28 cellular contexts compared by ENCODE assay signal in the genomic region with DNA sequence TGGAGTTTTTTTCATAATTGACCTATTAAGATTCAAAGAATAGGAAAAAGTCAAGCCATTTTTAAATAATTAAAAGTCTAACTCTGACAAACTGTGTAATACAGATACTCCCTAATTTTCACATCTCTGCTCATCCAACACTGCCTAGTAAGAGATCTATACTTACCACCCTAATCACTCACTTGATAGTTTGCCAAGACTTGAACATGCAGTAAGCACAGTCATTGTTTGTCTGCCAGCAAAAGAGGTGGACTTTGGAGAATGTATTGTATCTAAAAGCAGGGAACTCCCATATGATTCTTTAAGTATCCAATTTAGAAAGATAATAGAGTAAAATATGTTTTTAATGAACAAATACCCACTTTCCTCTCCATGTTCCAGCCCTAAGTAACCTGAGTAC. TPM values are rescaled to one million over a fixed set of nuclear protein-coding genes. Genes with fewer than 3 reads are reported as not detected.
DNase-seq lines count a peak whose midpoint lies in the region; ATAC-seq, FAIRE-seq and TF ChIP-seq lines count a peak whose summit lies in the region.
"Had no signal": no experiment of that assay in that cellular context is flagged by ENCODE, and none has a peak within 500 bp of the region (broad histone marks: within the 10 kb centered on the region; RNA-seq: fewer than 3 reads in every experiment).

No MANE protein-coding gene starts in this region.

- H3K27ac ChIP-seq in brain microvascular endothelial cell (no peak overlapping the region), HepG2 (ENCODE audit: extremely low read length, insufficient read depth, low read length) (no peak overlapping the region)
- H3K27ac ChIP-seq in CD8-positive, alpha-beta T cell (ENCODE audit: low read depth, low read length) = no peak overlapping the region
- H3K27ac ChIP-seq: KMS-11, right atrium auricular region had no signal

- intact Hi-C loops in activated CD8-positive, alpha-beta T cell treated with anti-CD3 and anti-CD28 coated beads for 36 hours (cut with micrococcal nuclease) = no loop called here
- intact Hi-C loops in HepG2 (cut with micrococcal nuclease; ENCODE audit: unreplicated experiment) = no loop called here
- intact Hi-C loops in CD8-positive, alpha-beta T cell (cut with DNase I, micrococcal nuclease) = no loop called here

- peaks cover 24% of the 10 kb centered on the region for H3K36me3 Mint-ChIP-seq in activated CD8-positive, alpha-beta T cell treated with anti-CD3 and anti-CD28 coated beads for 36 hours (ENCODE audit: low read depth)
- peaks cover 51% of the 10 kb centered on the region for H3K36me3 Mint-ChIP-seq in activated CD8-positive, alpha-beta T cell treated with anti-CD3 and anti-CD28 coated beads, Interleukin-2, amount 10 ng/mL, durations not matched to agents 7 days and 5 days (ENCODE audit: low read depth)
- peaks cover 81% of the 10 kb centered on the region for H3K36me3 Mint-ChIP-seq in CD8-positive, alpha-beta T cell

- no peaks in the 10 kb centered on the region for H3K79me2 ChIP-seq in HepG2 (ENCODE audit: insufficient read depth, low read length)

- H3K4me1 ChIP-seq in HepG2 (ENCODE audit: insufficient read depth, low read length) = no peaks in the 10 kb centered on the region
- H3K4me1 ChIP-seq in CD8-positive, alpha-beta T cell (ENCODE audit: insufficient read depth, low read length) = no peaks in the 10 kb centered on the region
- H3K4me1 ChIP-seq: right atrium auricular region had no signal

- no peaks in the 10 kb centered on the region for H3K9me3 Mint-ChIP-seq in activated CD8-positive, alpha-beta T cell treated with anti-CD3 and anti-CD28 coated beads for 36 hours
- no peaks in the 10 kb centered on the region for H3K9me3 Mint-ChIP-seq in activated CD8-positive, alpha-beta T cell treated with anti-CD3 and anti-CD28 coated beads, Interleukin-2, amount 10 ng/mL, durations not matched to agents 7 days and 5 days (ENCODE audit: insufficient read depth)
- no peaks in the 10 kb centered on the region for H3K9me3 Mint-ChIP-seq in CD8-positive, alpha-beta T cell
- H3K9me3 Mint-ChIP-seq: activated CD4-positive, alpha-beta memory T cell treated with anti-CD3 and anti-CD28 coated beads, Interleukin-2, amount 10 ng/mL, durations not matched to agents 7 days and 5 days; activated naive CD4-positive, alpha-beta T cell treated with anti-CD3 and anti-CD28 coated beads for 36 hours; WTC11 had no signal

- no peak overlapping the region for H3K9ac ChIP-seq in HepG2 (ENCODE audit: insufficient read depth, low read depth, low read length)
- H3K9ac ChIP-seq: KMS-11 had no signal

- in situ Hi-C loops in brain microvascular endothelial cell (cut with HindIII; ENCODE audit: low pct_ligation_motif_present, low sequenced_read_pairs) (no loop called here), HepG2 (cut with HindIII; ENCODE audit: extremely low pct_ligation_motif_present, low pct_unique_long_range_greater_than_20kb) (no loop called here)

- TF ChIP-seq CTCF in activated CD8-positive, alpha-beta T cell treated with anti-CD3 and anti-CD28 coated beads for 36 hours (IDR thresholded peaks at IDR 0.05) = no peak
- no peak for TF ChIP-seq CTCF in brain microvascular endothelial cell (IDR thresholded peaks at IDR 0.05; ENCODE audit: low read depth, low read length, missing control alignments)
- no peak for TF ChIP-seq CTCF in HepG2 (CRISPR knock-in tag; IDR thresholded peaks at IDR 0.05)
- TF ChIP-seq CTCF in CD8-positive, alpha-beta T cell (IDR thresholded peaks at IDR 0.05) = no peak

- no peak for ATAC-seq in activated CD8-positive, alpha-beta T cell treated with anti-CD3 and anti-CD28 coated beads for 36 hours
- no peak for ATAC-seq in activated CD8-positive, alpha-beta T cell treated with anti-CD3 and anti-CD28 coated beads, Interleukin-2, amount 10 ng/mL, durations not matched to agents 7 days and 5 days
- ATAC-seq in HepG2 = no peak
- no peak for ATAC-seq in CD8-positive, alpha-beta T cell
- ATAC-seq: WTC11 had no signal

- no peak for FAIRE-seq in HepG2 (lab: Jason Lieb, UNC)

- H3K4me1 Mint-ChIP-seq in activated CD8-positive, alpha-beta T cell treated with anti-CD3 and anti-CD28 coated beads for 36 hours (ENCODE audit: low read depth) = no peaks in the 10 kb centered on the region
- H3K4me1 Mint-ChIP-seq in activated CD8-positive, alpha-beta T cell treated with anti-CD3 and anti-CD28 coated beads, Interleukin-2, amount 10 ng/mL, durations not matched to agents 7 days and 5 days (ENCODE audit: low read depth) = no peaks in the 10 kb centered on the region
- H3K4me1 Mint-ChIP-seq in CD8-positive, alpha-beta T cell (ENCODE audit: low read depth) = peaks cover 3% of the 10 kb centered on the region
- H3K4me1 Mint-ChIP-seq: activated CD4-positive, alpha-beta memory T cell treated with anti-CD3 and anti-CD28 coated beads, Interleukin-2, amount 10 ng/mL, durations not matched to agents 7 days and 5 days; WTC11 had no signal

- BruUV-seq in HepG2 (replicated peaks; lab: Mats Ljungman, UMichigan) = no TSS peak

- POLR2A ChIA-PET in activated CD8-positive, alpha-beta T cell treated with anti-CD3 and anti-CD28 coated beads for 36 hours (lab: Charles Lee) = no interaction called here
- POLR2A ChIA-PET in activated CD8-positive, alpha-beta T cell treated with anti-CD3 and anti-CD28 coated beads, Interleukin-2, amount 10 ng/mL, durations not matched to agents 7 days and 5 days (lab: Charles Lee) = no interaction called here
- POLR2A ChIA-PET in HepG2 (lab: Yijun Ruan, JAX) = no interaction called here
- POLR2A ChIA-PET in CD8-positive, alpha-beta T cell (lab: Charles Lee) = no interaction called here

- no peaks in the 10 kb centered on the region for H4K20me1 ChIP-seq in HepG2 (ENCODE audit: insufficient read depth, low read length)

- H3K27me3 ChIP-seq in brain microvascular endothelial cell (replicated peaks) (no peaks in the 10 kb centered on the region), HepG2 (ENCODE audit: control insufficient read depth in 1 of 2, insufficient read depth in 2 of 2, low read length in 2 of 2) (no peaks in the 10 kb centered on the region)
- H3K27me3 ChIP-seq in CD8-positive, alpha-beta T cell (ENCODE audit: insufficient read depth, low read length) = no peaks in the 10 kb centered on the region
- H3K27me3 ChIP-seq: right atrium auricular region had no signal

- H3K4me3 ChIP-seq in brain microvascular endothelial cell (ENCODE audit: low read depth, low read length) (no peak overlapping the region), HepG2 (replicated peaks in 1 of 3; ENCODE audit: insufficient read depth in 1 of 3, low read depth in 2 of 3, low read length in 3 of 3) (no peak overlapping the region)
- H3K4me3 ChIP-seq in CD8-positive, alpha-beta T cell (ENCODE audit: low read depth, low read length) = no peak overlapping the region
- H3K4me3 ChIP-seq: right atrium auricular region had no signal

- H3K27ac Mint-ChIP-seq in activated CD8-positive, alpha-beta T cell treated with anti-CD3 and anti-CD28 coated beads for 36 hours = peak overlapping the region; percentile 45
- no peak overlapping the region for H3K27ac Mint-ChIP-seq in activated CD8-positive, alpha-beta T cell treated with anti-CD3 and anti-CD28 coated beads, Interleukin-2, amount 10 ng/mL, durations not matched to agents 7 days and 5 days
- no peak overlapping the region for H3K27ac Mint-ChIP-seq in CD8-positive, alpha-beta T cell
- H3K27ac Mint-ChIP-seq: activated CD4-positive, alpha-beta memory T cell treated with anti-CD3 and anti-CD28 coated beads, Interleukin-2, amount 10 ng/mL, durations not matched to agents 7 days and 5 days; activated naive CD4-positive, alpha-beta T cell treated with anti-CD3 and anti-CD28 coated beads for 36 hours; WTC11 had no signal

- H3K27me3 Mint-ChIP-seq in activated CD8-positive, alpha-beta T cell treated with anti-CD3 and anti-CD28 coated beads for 36 hours = no peaks in the 10 kb centered on the region
- no peaks in the 10 kb centered on the region for H3K27me3 Mint-ChIP-seq in activated CD8-positive, alpha-beta T cell treated with anti-CD3 and anti-CD28 coated beads, Interleukin-2, amount 10 ng/mL, durations not matched to agents 7 days and 5 days (ENCODE audit: low read depth)
- no peaks in the 10 kb centered on the region for H3K27me3 Mint-ChIP-seq in CD8-positive, alpha-beta T cell (ENCODE audit: low read depth)
- H3K27me3 Mint-ChIP-seq: activated CD4-positive, alpha-beta memory T cell treated with anti-CD3 and anti-CD28 coated beads, Interleukin-2, amount 10 ng/mL, durations not matched to agents 7 days and 5 days had no signal

- no peaks in the 10 kb centered on the region for H3K9me3 ChIP-seq in HepG2 (ENCODE audit: low read length)
- no peaks in the 10 kb centered on the region for H3K9me3 ChIP-seq in CD8-positive, alpha-beta T cell (ENCODE audit: low read length)
- H3K9me3 ChIP-seq: right atrium auricular region had no signal

- H3K4me2 ChIP-seq in HepG2 (ENCODE audit: low read depth, low read length) = no peak overlapping the region
- H3K4me2 ChIP-seq: KMS-11 had no signal

- no peak for TF ChIP-seq RAD21 in HepG2 (CRISPR knock-in tag; IDR thresholded peaks at IDR 0.05)

- CTCF ChIA-PET in activated CD8-positive, alpha-beta T cell treated with anti-CD3 and anti-CD28 coated beads for 36 hours (lab: Charles Lee) = no interaction called here
- CTCF ChIA-PET in activated CD8-positive, alpha-beta T cell treated with anti-CD3 and anti-CD28 coated beads, Interleukin-2, amount 10 ng/mL, durations not matched to agents 7 days and 5 days (lab: Charles Lee) = interaction anchor here (1.4 kb wide), 1 partner anchor 15 kb away, joined by 3 read pairs; no protein-coding TSS in a partner anchor
- CTCF ChIA-PET in HepG2 (lab: Yijun Ruan, JAX; ENCODE audit: low intra/inter-chr PET ratio, low total read pairs) = no interaction called here
- CTCF ChIA-PET in CD8-positive, alpha-beta T cell (lab: Charles Lee) = no interaction called here

- no peak for DNase-seq in activated CD8-positive, alpha-beta T cell treated with anti-CD3 and anti-CD28 coated beads for 36 hours
- no peak for DNase-seq in activated CD8-positive, alpha-beta T cell treated with anti-CD3 and anti-CD28 coated beads, Interleukin-2, amount 10 ng/mL, durations not matched to agents 7 days and 5 days
- DNase-seq in NCI-H2227 treated with DMSO at 0.1 percent for 48 hours (lab: John Stamatoyannopoulos, UW) (peak; percentile 15), brain microvascular endothelial cell (peak; percentile 39), HepG2 (ENCODE audit: low spot score) (no peak), AG08396 (ENCODE audit: low spot score) (no peak), NAMALWA (ENCODE audit: low spot score) (no peak)
- no peak for DNase-seq in CD8-positive, alpha-beta T cell
- DNase-seq: activated CD4-positive, alpha-beta memory T cell treated with anti-CD3 and anti-CD28 coated beads, Interleukin-2, amount 10 ng/mL, durations not matched to agents 7 days and 5 days; activated naive CD4-positive, alpha-beta T cell treated with anti-CD3 and anti-CD28 coated beads for 36 hours; activated T-cell treated with anti-CD3 and anti-CD28 coated beads, Interleukin-2, amount 50 U/mL, for 1 hour; cortex of kidney; foreskin melanocyte; H7; hypothalamus; islet precursor cell; NCI-H1092 treated with DMSO at 0.1 percent for 48 hours; NCI-H2171; NCI-H774; OCI-M1; substantia nigra had no signal

- H3K36me3 ChIP-seq in brain microvascular endothelial cell (replicated peaks) (peaks cover 43% of the 10 kb centered on the region), HepG2 (replicated peaks in 1 of 2; ENCODE audit: control insufficient read depth in 1 of 2, insufficient read depth in 2 of 2, low read length in 2 of 2) (peaks cover 5 to 50% of the 10 kb centered on the region in 2 experiments)
- H3K36me3 ChIP-seq in CD8-positive, alpha-beta T cell (ENCODE audit: insufficient read depth, low read length) = peaks cover 65% of the 10 kb centered on the region

- TF ChIP-seq EP300 in HepG2 (IDR thresholded peaks at IDR 0.05; ENCODE audit: low read depth in 2 of 2, low read length in 2 of 2) (no peak), HepG2 (CRISPR knock-in tag; IDR thresholded peaks at IDR 0.05; ENCODE audit: borderline replicate concordance) (no peak)

- no peak for TF ChIP-seq POLR2A in HepG2 (IDR thresholded peaks at IDR 0.05; ENCODE audit: insufficient read depth in 1 of 2, low read depth in 2 of 2, low read length in 2 of 2)

- no peak overlapping the region for H3K4me3 Mint-ChIP-seq in activated CD8-positive, alpha-beta T cell treated with anti-CD3 and anti-CD28 coated beads for 36 hours
- H3K4me3 Mint-ChIP-seq in activated CD8-positive, alpha-beta T cell treated with anti-CD3 and anti-CD28 coated beads, Interleukin-2, amount 10 ng/mL, durations not matched to agents 7 days and 5 days = no peak overlapping the region
- no peak overlapping the region for H3K4me3 Mint-ChIP-seq in CD8-positive, alpha-beta T cell
- H3K4me3 Mint-ChIP-seq: activated CD4-positive, alpha-beta memory T cell treated with anti-CD3 and anti-CD28 coated beads, Interleukin-2, amount 10 ng/mL, durations not matched to agents 7 days and 5 days; activated naive CD4-positive, alpha-beta T cell treated with anti-CD3 and anti-CD28 coated beads for 36 hours; WTC11 had no signal

- no peak overlapping the region for H2AFZ ChIP-seq in HepG2 (ENCODE audit: low read length)

RNA-seq across cellular contexts. Expression of gene TMEM59, which starts 15.5 kb away (rescaled TPM):
- total RNA-seq in activated CD8-positive, alpha-beta T cell treated with anti-CD3 and anti-CD28 coated beads for 36 hours = 100 to 1,000 TPM in 1 of 2 experiments, 10 to 100 TPM in 1; 93.4 to 109 TPM
- 100 to 1,000 TPM; 154 to 156 TPM for total RNA-seq in activated CD8-positive, alpha-beta T cell treated with anti-CD3 and anti-CD28 coated beads, Interleukin-2, amount 10 ng/mL, durations not matched to agents 7 days and 5 days
- total RNA-seq in HepG2 (2016; rRNA removed; fragmentation: Illumina TruSeq; extraction: Trizol) = 98.2 and 147 TPM in 2 replicates
- total RNA-seq in HepG2 (2016; cell fraction: cytosol; rRNA removed; fragmentation: Illumina TruSeq; extraction: Trizol; ENCODE audit: low read depth) = 69.6 and 74.1 TPM in 2 replicates
- total RNA-seq in HepG2 (2016; cell fraction: insoluble cytoplasmic fraction; rRNA removed; fragmentation: Illumina TruSeq; extraction: Trizol) = 103 and 155 TPM in 2 replicates
- total RNA-seq in HepG2 (2016; cell fraction: membrane; rRNA removed; fragmentation: Illumina TruSeq; extraction: Trizol) = 71.1 and 72.1 TPM in 2 replicates
- total RNA-seq in HepG2 (2016; cell fraction: nucleus; rRNA removed; fragmentation: Illumina TruSeq; extraction: Trizol) = 118 and 122 TPM in 2 replicates
- 354 and 363 TPM in 2 replicates for polyA plus RNA-seq in HepG2 (2011; rRNA removed)
- polyA plus RNA-seq in HepG2 (2011; cell fraction: cytosol; rRNA removed) = 200 and 292 TPM in 2 replicates
- polyA plus RNA-seq in HepG2 (2011; cell fraction: nucleus; rRNA removed) = 51.7 and 67.8 TPM in 2 replicates
- polyA plus RNA-seq in HepG2 (2012) = 215 and 233 TPM in 2 replicates
- polyA plus RNA-seq in HepG2 (2016; cell fraction: cytosol; fragmentation: Illumina TruSeq; extraction: Trizol; ENCODE audit: low read depth) = 60.3 and 66.9 TPM in 2 replicates
- 85.0 and 92.7 TPM in 2 replicates for polyA plus RNA-seq in HepG2 (2016; cell fraction: insoluble cytoplasmic fraction; fragmentation: Illumina TruSeq; extraction: Trizol; ENCODE audit: low read depth)
- 53.7 and 61.9 TPM in 2 replicates for polyA plus RNA-seq in HepG2 (2016; cell fraction: membrane; fragmentation: Illumina TruSeq; extraction: Trizol; ENCODE audit: low read depth)
- 154 and 158 TPM in 2 replicates for polyA plus RNA-seq in HepG2 (2016; cell fraction: nucleus; fragmentation: Illumina TruSeq; extraction: Trizol; ENCODE audit: insufficient read depth, low read depth)
- 163 and 204 TPM in 2 replicates for polyA minus RNA-seq in HepG2 (2011; rRNA and poly(A)+ RNA removed; ENCODE audit: low replicate concordance)
- polyA minus RNA-seq in HepG2 (2011; cell fraction: cytosol; rRNA and poly(A)+ RNA removed) = 93.6 and 117 TPM in 2 replicates
- 36.6 and 61.8 TPM in 2 replicates for polyA minus RNA-seq in HepG2 (2011; cell fraction: nucleus; rRNA and poly(A)+ RNA removed)
- total RNA-seq in CD8-positive, alpha-beta T cell = 100 to 1,000 TPM; 125 to 142 TPM

RNA-seq across cellular contexts. Expression of gene TCEANC2, which starts 15.9 kb away (rescaled TPM):
- 10 to 100 TPM; 11.1 to 11.2 TPM for total RNA-seq in activated CD8-positive, alpha-beta T cell treated with anti-CD3 and anti-CD28 coated beads for 36 hours
- total RNA-seq in activated CD8-positive, alpha-beta T cell treated with anti-CD3 and anti-CD28 coated beads, Interleukin-2, amount 10 ng/mL, durations not matched to agents 7 days and 5 days = 10 to 100 TPM; 11.6 to 12.0 TPM
- 5.0 and 6.1 TPM in 2 replicates for total RNA-seq in HepG2 (2016; rRNA removed; fragmentation: Illumina TruSeq; extraction: Trizol)
- 0.51 and 0.88 TPM in 2 replicates for total RNA-seq in HepG2 (2016; cell fraction: cytosol; rRNA removed; fragmentation: Illumina TruSeq; extraction: Trizol; ENCODE audit: low read depth)
- total RNA-seq in HepG2 (2016; cell fraction: insoluble cytoplasmic fraction; rRNA removed; fragmentation: Illumina TruSeq; extraction: Trizol) = 4.8 and 6.8 TPM in 2 replicates
- total RNA-seq in HepG2 (2016; cell fraction: membrane; rRNA removed; fragmentation: Illumina TruSeq; extraction: Trizol) = 1.6 and 1.8 TPM in 2 replicates
- total RNA-seq in HepG2 (2016; cell fraction: nucleus; rRNA removed; fragmentation: Illumina TruSeq; extraction: Trizol) = 2.0 and 3.7 TPM in 2 replicates
- 3.6 and 3.8 TPM in 2 replicates for polyA plus RNA-seq in HepG2 (2011; rRNA removed)
- polyA plus RNA-seq in HepG2 (2011; cell fraction: cytosol; rRNA removed) = 2.2 and 2.3 TPM in 2 replicates
- polyA plus RNA-seq in HepG2 (2011; cell fraction: nucleus; rRNA removed) = 3.6 and 4.3 TPM in 2 replicates
- polyA plus RNA-seq in HepG2 (2012) = 1.6 and 2.4 TPM in 2 replicates
- polyA plus RNA-seq in HepG2 (2016; cell fraction: cytosol; fragmentation: Illumina TruSeq; extraction: Trizol; ENCODE audit: low read depth) = 0.37 and 0.94 TPM in 2 replicates
- 5.2 and 8.7 TPM in 2 replicates for polyA plus RNA-seq in HepG2 (2016; cell fraction: insoluble cytoplasmic fraction; fragmentation: Illumina TruSeq; extraction: Trizol; ENCODE audit: low read depth)
- 1.3 and 1.5 TPM in 2 replicates for polyA plus RNA-seq in HepG2 (2016; cell fraction: membrane; fragmentation: Illumina TruSeq; extraction: Trizol; ENCODE audit: low read depth)
- 3.7 and 5.4 TPM in 2 replicates for polyA plus RNA-seq in HepG2 (2016; cell fraction: nucleus; fragmentation: Illumina TruSeq; extraction: Trizol; ENCODE audit: insufficient read depth, low read depth)
- 4.6 and 9.1 TPM in 2 replicates for polyA minus RNA-seq in HepG2 (2011; rRNA and poly(A)+ RNA removed; ENCODE audit: low replicate concordance)
- 1.5 and 2.2 TPM in 2 replicates for polyA minus RNA-seq in HepG2 (2011; cell fraction: cytosol; rRNA and poly(A)+ RNA removed)
- polyA minus RNA-seq in HepG2 (2011; cell fraction: nucleus; rRNA and poly(A)+ RNA removed) = 4.4 and 5.6 TPM in 2 replicates
- 1 to 10 TPM; 1.8 to 2.1 TPM for total RNA-seq in CD8-positive, alpha-beta T cell

RNA-seq across cellular contexts. Expression of gene LDLRAD1, which starts 19.5 kb away (rescaled TPM):
- not detected for total RNA-seq in activated CD8-positive, alpha-beta T cell treated with anti-CD3 and anti-CD28 coated beads for 36 hours
- not detected for total RNA-seq in activated CD8-positive, alpha-beta T cell treated with anti-CD3 and anti-CD28 coated beads, Interleukin-2, amount 10 ng/mL, durations not matched to agents 7 days and 5 days
- total RNA-seq in HepG2 (2016; rRNA removed; fragmentation: Illumina TruSeq; extraction: Trizol) = 1.2 and 2.5 TPM in 2 replicates
- total RNA-seq in HepG2 (2016; cell fraction: cytosol; rRNA removed; fragmentation: Illumina TruSeq; extraction: Trizol; ENCODE audit: low read depth) = 0.71 and 0.79 TPM in 2 replicates
- 1.6 and 2.3 TPM in 2 replicates for total RNA-seq in HepG2 (2016; cell fraction: insoluble cytoplasmic fraction; rRNA removed; fragmentation: Illumina TruSeq; extraction: Trizol)
- total RNA-seq in HepG2 (2016; cell fraction: membrane; rRNA removed; fragmentation: Illumina TruSeq; extraction: Trizol) = 1.5 and 2.4 TPM in 2 replicates
- total RNA-seq in HepG2 (2016; cell fraction: nucleus; rRNA removed; fragmentation: Illumina TruSeq; extraction: Trizol) = 0.94 and 2.2 TPM in 2 replicates
- polyA plus RNA-seq in HepG2 (2011; rRNA removed) = 13.5 and 14.0 TPM in 2 replicates
- 9.6 and 10.4 TPM in 2 replicates for polyA plus RNA-seq in HepG2 (2011; cell fraction: cytosol; rRNA removed)
- 8.7 and 8.8 TPM in 2 replicates for polyA plus RNA-seq in HepG2 (2011; cell fraction: nucleus; rRNA removed)
- 2.3 and 3.2 TPM in 2 replicates for polyA plus RNA-seq in HepG2 (2012)
- polyA plus RNA-seq in HepG2 (2016; cell fraction: cytosol; fragmentation: Illumina TruSeq; extraction: Trizol; ENCODE audit: low read depth) = 0.84 and 1.0 TPM in 2 replicates
- 2.2 and 2.3 TPM in 2 replicates for polyA plus RNA-seq in HepG2 (2016; cell fraction: insoluble cytoplasmic fraction; fragmentation: Illumina TruSeq; extraction: Trizol; ENCODE audit: low read depth)
- polyA plus RNA-seq in HepG2 (2016; cell fraction: membrane; fragmentation: Illumina TruSeq; extraction: Trizol; ENCODE audit: low read depth) = 1.7 and 2.9 TPM in 2 replicates
- polyA plus RNA-seq in HepG2 (2016; cell fraction: nucleus; fragmentation: Illumina TruSeq; extraction: Trizol; ENCODE audit: insufficient read depth, low read depth) = 4.1 and 4.2 TPM in 2 replicates
- 9.7 TPM in 1 of 2 replicates, not detected in the other for polyA minus RNA-seq in HepG2 (2011; rRNA and poly(A)+ RNA removed; ENCODE audit: low replicate concordance)
- 2.0 and 2.6 TPM in 2 replicates for polyA minus RNA-seq in HepG2 (2011; cell fraction: cytosol; rRNA and poly(A)+ RNA removed)
- polyA minus RNA-seq in HepG2 (2011; cell fraction: nucleus; rRNA and poly(A)+ RNA removed) = 2.6 and 4.4 TPM in 2 replicates
- total RNA-seq in CD8-positive, alpha-beta T cell = not detected
- total RNA-seq: activated CD4-positive, alpha-beta memory T cell treated with anti-CD3 and anti-CD28 coated beads, Interleukin-2, amount 10 ng/mL, durations not matched to agents 7 days and 5 days; activated naive CD4-positive, alpha-beta T cell treated with anti-CD3 and anti-CD28 coated beads for 36 hours; H7; lung microvascular endothelial cell; right atrium auricular region; SK-MEL-5; urinary bladder had no signal
- polyA plus RNA-seq: BJ, urinary bladder had no signal

Comparison
In these comparisons a context has a peak if more than half of its experiments do, and no peak if none do; other contexts are left out.
1. DNase-seq: peak in NCI-H2227 treated with DMSO at 0.1 percent for 48 hours (single experiment) and brain microvascular endothelial cell (single experiment); none in activated CD8-positive, alpha-beta T cell treated with anti-CD3 and anti-CD28 coated beads for 36 hours (single experiment), activated CD8-positive, alpha-beta T cell treated with anti-CD3 and anti-CD28 coated beads, Interleukin-2, amount 10 ng/mL, durations not matched to agents 7 days and 5 days (single experiment), HepG2 (single experiment), AG08396 (single experiment), CD8-positive, alpha-beta T cell (0 of 7) and NAMALWA (single experiment).